8 cellular contexts compared by ENCODE assay signal in genomic region chr17:3893003-3893719, GRCh38. TPM values are rescaled to one million over a fixed set of nuclear protein-coding genes. Genes with fewer than 3 reads are reported as not detected.
DNase-seq lines count a peak whose midpoint lies in the region; ATAC-seq and TF ChIP-seq lines count a peak whose summit lies in the region.

CAMKK1 (minus strand) TSS chr17:3893053; CDS start chr17:3885687, 7,366 bp downstream.

- POLR2A ChIA-PET in activated CD4-positive, alpha-beta T cell treated with anti-CD3 and anti-CD28 coated beads for 36 hours (lab: Charles Lee) = no interaction called here

- ATAC-seq in GM18868 (IDR thresholded peaks at IDR 0.05; ENCODE audit: unreplicated experiment) = peak; percentile 80
- ATAC-seq in HG03103 (IDR thresholded peaks at IDR 0.05; ENCODE audit: low read depth, unreplicated experiment) = peak; percentile 82
- peak; percentile 88 for ATAC-seq in activated CD4-positive, alpha-beta T cell treated with anti-CD3 and anti-CD28 coated beads for 36 hours

- H3K4me3 Mint-ChIP-seq in activated CD4-positive, alpha-beta T cell treated with anti-CD3 and anti-CD28 coated beads for 36 hours = peak within 1 kb of the TSS; percentile 76

- no peaks in the 10 kb centered on the region for H3K36me3 Mint-ChIP-seq in activated CD4-positive, alpha-beta T cell treated with anti-CD3 and anti-CD28 coated beads for 36 hours (ENCODE audit: low read depth)

- H3K27ac Mint-ChIP-seq in activated CD4-positive, alpha-beta T cell treated with anti-CD3 and anti-CD28 coated beads for 36 hours = peak within 1 kb of the TSS; percentile 77

- TF ChIP-seq CTCF in choroid plexus epithelial cell (conservative IDR thresholded peaks at IDR 0.05; ENCODE audit: low read depth, low read length) = no peak

- H3K4me1 Mint-ChIP-seq in activated CD4-positive, alpha-beta T cell treated with anti-CD3 and anti-CD28 coated beads for 36 hours = peaks cover 36% of the 10 kb centered on the region

- intact Hi-C loops in activated CD4-positive, alpha-beta T cell treated with anti-CD3 and anti-CD28 coated beads for 36 hours (cut with DNase I, micrococcal nuclease) = loop anchor here (1.0 to 5.0 kb wide), 11 partner anchors 18 to 1104 kb away; partner anchors contain the start of genes NCBP3 (in 2 of the 2), ANKFY1 (in 1 of the 2), ATP2A3 (in 1 of the 2) and CYB5D2 (in 1 of the 2)

- no peaks in the 10 kb centered on the region for H3K9me3 Mint-ChIP-seq in activated CD4-positive, alpha-beta T cell treated with anti-CD3 and anti-CD28 coated beads for 36 hours (ENCODE audit: low read depth)

- CTCF ChIA-PET in activated CD4-positive, alpha-beta T cell treated with anti-CD3 and anti-CD28 coated beads for 36 hours (lab: Charles Lee) = interaction anchor here (0.8 to 2.6 kb wide), 5 partner anchors 9 to 72 kb away, joined by 3 to 16 read pairs (median 3); partner anchors contain the start of gene P2RX1

- peak within 1 kb of the TSS; percentile 63 for H3K4me3 ChIP-seq in choroid plexus epithelial cell (ENCODE audit: low read depth, low read length)

- peak; percentile 97 for DNase-seq in AG08395 (ENCODE audit: low spot score)
- DNase-seq in NCI-H345 treated with DMSO at 0.1 percent for 48 hours (lab: John Stamatoyannopoulos, UW; ENCODE audit: unreplicated experiment) = peak; percentile 76
- DNase-seq in activated CD4-positive, alpha-beta T cell treated with anti-CD3 and anti-CD28 coated beads for 36 hours = peak; percentile 94
- peak; percentile 73 for DNase-seq in choroid plexus epithelial cell (ENCODE audit: low read depth)
- DNase-seq in left kidney (ENCODE audit: low read depth, low spot score) = peak; percentile 95
- peak; percentile 87 for DNase-seq in stimulated activated CD4-positive, alpha-beta T cell treated with anti-CD3 and anti-CD28 coated beads, Interleukin-1b, Interleukin-23, amount 100 ng/mL, for 48 hours

- no peaks in the 10 kb centered on the region for H3K27me3 Mint-ChIP-seq in activated CD4-positive, alpha-beta T cell treated with anti-CD3 and anti-CD28 coated beads for 36 hours

RNA-seq across cellular contexts. Expression of gene CAMKK1, which starts in this region (rescaled TPM):
- 1 to 10 TPM; 4.5 to 5.4 TPM for total RNA-seq in activated CD4-positive, alpha-beta T cell treated with anti-CD3 and anti-CD28 coated beads for 36 hours

Comparison
In these comparisons a context has a peak if more than half of its experiments do, and no peak if none do; other contexts are left out.
1. Peak in every context shown above with its lines: DNase-seq, ATAC-seq and H3K4me3 ChIP-seq.